10 cellular contexts compared by ENCODE assay signal in genomic region chr21:28793043-28793442, GRCh38.
DNase-seq lines count a peak whose midpoint lies in the region; ATAC-seq and TF ChIP-seq lines count a peak whose summit lies in the region.
"Had no signal": no experiment of that assay in that cellular context is flagged by ENCODE, and none has a peak within 500 bp of the region (broad histone marks: within the 10 kb centered on the region; RNA-seq: fewer than 3 reads in every experiment).

No MANE protein-coding gene starts in this region.

- intact Hi-C loops in MCF 10A (cut with micrococcal nuclease), result loop anchor here (1.0 kb wide), 1 partner anchor 48 kb away; no protein-coding TSS in a partner anchor
- intact Hi-C loops in breast epithelium (cut with DNase I; ENCODE audit: low total_unique reads), result no loop called here
- intact Hi-C loops in upper lobe of right lung (cut with DNase I), result no loop called here

- no peak overlapping the region for H2BK120ac ChIP-seq in trophoblast cell (ENCODE audit: insufficient read depth, low read length, poor library complexity)

- H3K9me3 ChIP-seq in breast epithelium (no peaks in the 10 kb centered on the region), upper lobe of right lung (no peaks in the 10 kb centered on the region), trophoblast cell (ENCODE audit: insufficient read depth, low read depth, low read length) (no peaks in the 10 kb centered on the region)
- H3K9me3 ChIP-seq: BLaER1 had no signal

- no peak overlapping the region for H3K14ac ChIP-seq in trophoblast cell (ENCODE audit: low read length)

- no peak overlapping the region for H3K9ac ChIP-seq in trophoblast cell (ENCODE audit: low read length)
- H3K9ac ChIP-seq: BLaER1 had no signal

- no peak overlapping the region for H3K4me3 ChIP-seq in breast epithelium
- H3K4me3 ChIP-seq in upper lobe of right lung, result no peak overlapping the region
- no peak overlapping the region for H3K4me3 ChIP-seq in trophoblast cell (ENCODE audit: low read depth, low read length)
- H3K4me3 ChIP-seq: BLaER1, PC-9 had no signal

- H3K18ac ChIP-seq in trophoblast cell (ENCODE audit: low read length), result no peak overlapping the region

- no peak overlapping the region for H4K91ac ChIP-seq in trophoblast cell (ENCODE audit: low read depth, low read length)

- no peak overlapping the region for H3K4me3 Mint-ChIP-seq in MCF 10A (ENCODE audit: unreplicated experiment)
- H3K4me3 Mint-ChIP-seq in activated T-cell treated with anti-CD3 and anti-CD28 coated beads, Interleukin-2, amount 50 U/mL, for 4 hours, result no peak overlapping the region

- WGBS in trophoblast cell (ENCODE audit: extremely low coverage, insufficient coverage, insufficient read length), result no CpG with 5 or more reads among the region's 2 CpGs

- H2AFZ ChIP-seq in trophoblast cell (ENCODE audit: insufficient read depth, low read length, poor library complexity), result no peak overlapping the region
- H2AFZ ChIP-seq: PC-9 had no signal

- TF ChIP-seq POLR2A in breast epithelium (IDR thresholded peaks at IDR 0.05), result no peak

- H4K12ac ChIP-seq in trophoblast cell (ENCODE audit: low read depth, low read length), result no peak overlapping the region

- no peak overlapping the region for H3K23ac ChIP-seq in trophoblast cell (ENCODE audit: low read length)

- H4K8ac ChIP-seq in trophoblast cell (ENCODE audit: low read depth, low read length), result no peak overlapping the region

- H3K27ac Mint-ChIP-seq in MCF 10A (ENCODE audit: low read depth, unreplicated experiment), result no peak overlapping the region

- H3K36me3 Mint-ChIP-seq in MCF 10A (ENCODE audit: insufficient read depth, unreplicated experiment), result no peaks in the 10 kb centered on the region
- H3K36me3 Mint-ChIP-seq in activated T-cell treated with anti-CD3 and anti-CD28 coated beads, Interleukin-2, amount 50 U/mL, for 4 hours (ENCODE audit: insufficient read depth), result peaks cover 3% of the 10 kb centered on the region

- TF ChIP-seq CTCF in MCF 10A (IDR thresholded peaks at IDR 0.05; ENCODE audit: unreplicated experiment), result peak; percentile 20
- no peak for TF ChIP-seq CTCF in breast epithelium (IDR thresholded peaks at IDR 0.05)
- TF ChIP-seq CTCF in upper lobe of right lung (IDR thresholded peaks at IDR 0.05), result peak; percentile 36

- peaks cover 15% of the 10 kb centered on the region for H3K79me1 ChIP-seq in trophoblast cell (ENCODE audit: low read length)

- H3K27ac ChIP-seq in breast epithelium, result no peak overlapping the region
- no peak overlapping the region for H3K27ac ChIP-seq in upper lobe of right lung
- H3K27ac ChIP-seq in trophoblast cell (ENCODE audit: low read depth, low read length), result no peak overlapping the region
- H3K27ac ChIP-seq: BLaER1, PC-9 had no signal

- no peaks in the 10 kb centered on the region for H3K9me3 Mint-ChIP-seq in MCF 10A (ENCODE audit: unreplicated experiment)
- no peaks in the 10 kb centered on the region for H3K9me3 Mint-ChIP-seq in activated T-cell treated with anti-CD3 and anti-CD28 coated beads, Interleukin-2, amount 50 U/mL, for 4 hours

- H2BK5ac ChIP-seq in trophoblast cell (ENCODE audit: low read depth, low read length, poor library complexity), result no peak overlapping the region

- BruUV-seq in MCF 10A (replicated peaks; lab: Mats Ljungman, UMichigan), result no TSS peak

- H3K4me1 ChIP-seq in breast epithelium (no peaks in the 10 kb centered on the region), upper lobe of right lung (no peaks in the 10 kb centered on the region), trophoblast cell (ENCODE audit: control insufficient read depth in 1 of 2, insufficient read depth in 2 of 2, low read length in 2 of 2) (no peaks in the 10 kb centered on the region)
- H3K4me1 ChIP-seq: BLaER1 had no signal

- DNase-seq in MCF 10A (ENCODE audit: unreplicated experiment) (peak; percentile 31), breast epithelium (ENCODE audit: low spot score in 2 of 2) (no peak), astrocyte of the hippocampus (ENCODE audit: low read depth, low spot score) (peak; percentile 39), iPS DF 4.7 (ENCODE audit: extremely low read depth, low spot score) (peak; percentile 3), upper lobe of right lung (no peak), trophoblast cell (no peak)
- no peak for DNase-seq in activated T-cell treated with anti-CD3 and anti-CD28 coated beads, Interleukin-2, amount 50 U/mL, for 4 hours
- DNase-seq: PC-9 had no signal

- no peak overlapping the region for H2BK12ac ChIP-seq in trophoblast cell (ENCODE audit: low read length)

- H3K36me3 ChIP-seq in breast epithelium, result no peaks in the 10 kb centered on the region
- H3K36me3 ChIP-seq in upper lobe of right lung, result no peaks in the 10 kb centered on the region
- H3K36me3 ChIP-seq in trophoblast cell (ENCODE audit: control insufficient read depth in 1 of 2, insufficient read depth in 2 of 2, low read length in 2 of 2), result no peaks in the 10 kb centered on the region
- H3K36me3 ChIP-seq: BLaER1 had no signal

- H3K27me3 ChIP-seq in breast epithelium (no peaks in the 10 kb centered on the region), upper lobe of right lung (no peaks in the 10 kb centered on the region), trophoblast cell (ENCODE audit: insufficient read depth, low read length) (no peaks in the 10 kb centered on the region)
- H3K27me3 ChIP-seq: BLaER1 had no signal

- H3K27me3 Mint-ChIP-seq in MCF 10A (ENCODE audit: insufficient read depth, unreplicated experiment), result no peaks in the 10 kb centered on the region
- H3K27me3 Mint-ChIP-seq in activated T-cell treated with anti-CD3 and anti-CD28 coated beads, Interleukin-2, amount 50 U/mL, for 4 hours (ENCODE audit: low read depth), result no peaks in the 10 kb centered on the region

- no peak overlapping the region for H2AK5ac ChIP-seq in trophoblast cell (ENCODE audit: low read length)

- no peaks in the 10 kb centered on the region for H3K79me2 ChIP-seq in trophoblast cell (ENCODE audit: control insufficient read depth, insufficient read depth, low read length, poor library complexity)

- CTCF ChIA-PET in MCF 10A (lab: Yijun Ruan, JAX), result interaction anchor here (0.7 kb wide), 1 partner anchor 1038 kb away, joined by 4 read pairs; no protein-coding TSS in a partner anchor

- H3K4ac ChIP-seq in trophoblast cell (ENCODE audit: low read depth, low read length), result no peak overlapping the region

- H3K4me2 ChIP-seq in trophoblast cell (ENCODE audit: low read length), result no peak overlapping the region
- H3K4me2 ChIP-seq: BLaER1, PC-9 had no signal

- ATAC-seq in upper lobe of right lung (no peak), GM21576 (IDR thresholded peaks at IDR 0.05; ENCODE audit: unreplicated experiment) (no peak)
- ATAC-seq in activated T-cell treated with anti-CD3 and anti-CD28 coated beads, Interleukin-2, amount 50 U/mL, for 4 hours, result no peak

- POLR2A ChIA-PET in MCF 10A (lab: Yijun Ruan, JAX), result no interaction called here

- no peaks in the 10 kb centered on the region for H3K4me1 Mint-ChIP-seq in MCF 10A (ENCODE audit: insufficient read depth, unreplicated experiment)
- H3K4me1 Mint-ChIP-seq in activated T-cell treated with anti-CD3 and anti-CD28 coated beads, Interleukin-2, amount 50 U/mL, for 4 hours (ENCODE audit: low read depth), result peaks cover 4% of the 10 kb centered on the region

Comparison
In these comparisons a context has a peak if more than half of its experiments do, and no peak if none do; other contexts are left out.
1. DNase-seq: peak in MCF 10A (single experiment), astrocyte of the hippocampus (single experiment) and iPS DF 4.7 (single experiment); none in breast epithelium (0 of 2), upper lobe of right lung (single experiment), activated T-cell treated with anti-CD3 and anti-CD28 coated beads, Interleukin-2, amount 50 U/mL, for 4 hours (single experiment) and trophoblast cell (0 of 2).
2. CTCF ChIP-seq: peak in MCF 10A (single experiment) and upper lobe of right lung (single experiment); none in breast epithelium (0 of 3).